ENCODE assay signal across 23 cellular contexts in genomic region chr11:77179681-77180080, GRCh38.
"Had no signal": no experiment of that assay in that cellular context is flagged by ENCODE, and none has a peak within 500 bp of the region (broad histone marks: within the 10 kb centered on the region; RNA-seq: fewer than 3 reads in every experiment).

No MANE protein-coding gene starts in this region.

- H3K27ac Mint-ChIP-seq: mesothelial cell of epicardium; naive B cell; natural killer cell; nephron progenitor cell; progenitor cell of endocrine pancreas; stimulated activated naive CD8-positive, alpha-beta T cell treated with anti-CD3 and anti-CD28 coated beads, Interleukin-15, Interleukin-2, amounts not matched to agents 100 ng/mL and 50 ng/mL, for 24 hours had no signal

- H3K4me1 ChIP-seq: right atrium auricular region, vagina had no signal

- H3K27ac ChIP-seq: heart right ventricle, hepatocyte, neural progenitor cell, ovary, right atrium auricular region, right lobe of liver, tibial nerve, upper lobe of left lung, vagina had no signal

- H3K27me3 ChIP-seq: heart right ventricle, hepatocyte, neural progenitor cell, ovary, right atrium auricular region, right lobe of liver, tibial nerve, upper lobe of left lung, vagina had no signal

- H3K27me3 Mint-ChIP-seq: progenitor cell of endocrine pancreas; stimulated activated naive CD8-positive, alpha-beta T cell treated with anti-CD3 and anti-CD28 coated beads, Interleukin-15, Interleukin-2, amounts not matched to agents 100 ng/mL and 50 ng/mL, for 24 hours had no signal

- DNase-seq: islet precursor cell; kidney glomerular epithelial cell; mesendoderm; naive B cell; natural killer cell; nephron progenitor cell; ovary; stimulated activated CD4-positive, alpha-beta T cell treated with anti-CD3 and anti-CD28 coated beads, Interleukin-1b, Interleukin-23, amount 100 ng/mL, for 48 hours; stimulated activated CD4-positive, alpha-beta T cell treated with anti-CD3 and anti-CD28 coated beads, Interleukin-2, amount 100 ng/mL, for 48 hours; stimulated activated naive B cell treated with anti-CD40 and anti-IgM and Interleukin-4, amounts not matched to agents 10 μg/mL and 1 μg/mL and 100 μg/mL, for 72 hours had no signal

- H3K4me3 ChIP-seq: heart right ventricle, hepatocyte, lung, neural progenitor cell, ovary, right atrium auricular region, right lobe of liver, smooth muscle cell, tibial nerve, upper lobe of left lung, vagina had no signal

- H3K9me3 ChIP-seq: heart right ventricle, ovary, right atrium auricular region, right lobe of liver, tibial nerve, upper lobe of left lung, vagina had no signal

- H3K4me1 Mint-ChIP-seq: mesothelial cell of epicardium, natural killer cell had no signal

- ATAC-seq: natural killer cell; stimulated activated naive B cell treated with anti-CD40 and anti-IgM and Interleukin-4, amounts not matched to agents 10 μg/mL and 1 μg/mL and 100 μg/mL, for 72 hours had no signal

- H3K36me3 ChIP-seq: neural progenitor cell, ovary, right atrium auricular region, upper lobe of left lung, vagina had no signal

- H3K4me3 Mint-ChIP-seq: mesothelial cell of epicardium; naive B cell; natural killer cell; nephron progenitor cell; neural progenitor cell; stimulated activated naive B cell treated with anti-CD40 and anti-IgM and Interleukin-4, amounts not matched to agents 10 μg/mL and 1 μg/mL and 100 μg/mL, for 72 hours; stimulated activated naive CD8-positive, alpha-beta T cell treated with anti-CD3 and anti-CD28 coated beads, Interleukin-15, Interleukin-2, amounts not matched to agents 100 ng/mL and 50 ng/mL, for 24 hours had no signal

- H3K9me3 Mint-ChIP-seq: neural progenitor cell; stimulated activated naive CD8-positive, alpha-beta T cell treated with anti-CD3 and anti-CD28 coated beads, Interleukin-15, Interleukin-2, amounts not matched to agents 100 ng/mL and 50 ng/mL, for 24 hours had no signal
